2 cellular contexts compared by ENCODE assay signal in genomic region chr10:94496646-94497045, GRCh38.
TF ChIP-seq lines count a peak whose summit lies in the region.

No MANE protein-coding gene starts in this region.

TF ChIP-seq in HepG2, 621 proteins besides CTCF, POLR2A, EP300 and RAD21 (continues in another document):
- no peak for TF ChIP-seq BORCS8-MEF2B (CRISPR knock-in tag; IDR thresholded peaks at IDR 0.05)
- no peak for TF ChIP-seq ZNF883 (CRISPR knock-in tag; IDR thresholded peaks at IDR 0.05; ENCODE audit: not compliant biosample characterization)
- TF ChIP-seq, protein P1, sequence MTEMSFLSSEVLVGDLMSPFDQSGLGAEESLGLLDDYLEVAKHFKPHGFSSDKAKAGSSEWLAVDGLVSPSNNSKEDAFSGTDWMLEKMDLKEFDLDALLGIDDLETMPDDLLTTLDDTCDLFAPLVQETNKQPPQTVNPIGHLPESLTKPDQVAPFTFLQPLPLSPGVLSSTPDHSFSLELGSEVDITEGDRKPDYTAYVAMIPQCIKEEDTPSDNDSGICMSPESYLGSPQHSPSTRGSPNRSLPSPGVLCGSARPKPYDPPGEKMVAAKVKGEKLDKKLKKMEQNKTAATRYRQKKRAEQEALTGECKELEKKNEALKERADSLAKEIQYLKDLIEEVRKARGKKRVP (CRISPR knock-in tag; IDR thresholded peaks at IDR 0.05), result no peak
- TF ChIP-seq THAP11 (CRISPR knock-in tag; IDR thresholded peaks at IDR 0.05), result no peak
- TF ChIP-seq ZNF282 (IDR thresholded peaks at IDR 0.05; ENCODE audit: partially characterized antibody), result no peak
- no peak for TF ChIP-seq GABPB1 (CRISPR knock-in tag; IDR thresholded peaks at IDR 0.05)
- TF ChIP-seq RBAK (CRISPR knock-in tag; IDR thresholded peaks at IDR 0.05), result no peak
- TF ChIP-seq ZNF703 (CRISPR knock-in tag; IDR thresholded peaks at IDR 0.05; ENCODE audit: borderline replicate concordance), result no peak
- no peak for TF ChIP-seq PLRG1 (conservative IDR thresholded peaks at IDR 0.05)
- TF ChIP-seq ZNF768 (CRISPR knock-in tag; IDR thresholded peaks at IDR 0.05), result no peak
- no peak for TF ChIP-seq GATAD1 (CRISPR knock-in tag; IDR thresholded peaks at IDR 0.05)
- TF ChIP-seq, protein P2, sequence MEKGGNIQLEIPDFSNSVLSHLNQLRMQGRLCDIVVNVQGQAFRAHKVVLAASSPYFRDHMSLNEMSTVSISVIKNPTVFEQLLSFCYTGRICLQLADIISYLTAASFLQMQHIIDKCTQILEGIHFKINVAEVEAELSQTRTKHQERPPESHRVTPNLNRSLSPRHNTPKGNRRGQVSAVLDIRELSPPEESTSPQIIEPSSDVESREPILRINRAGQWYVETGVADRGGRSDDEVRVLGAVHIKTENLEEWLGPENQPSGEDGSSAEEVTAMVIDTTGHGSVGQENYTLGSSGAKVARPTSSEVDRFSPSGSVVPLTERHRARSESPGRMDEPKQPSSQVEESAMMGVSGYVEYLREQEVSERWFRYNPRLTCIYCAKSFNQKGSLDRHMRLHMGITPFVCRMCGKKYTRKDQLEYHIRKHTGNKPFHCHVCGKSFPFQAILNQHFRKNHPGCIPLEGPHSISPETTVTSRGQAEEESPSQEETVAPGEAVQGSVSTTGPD (CRISPR knock-in tag; IDR thresholded peaks at IDR 0.05), result no peak
- TF ChIP-seq MTERF4 (CRISPR knock-in tag; IDR thresholded peaks at IDR 0.05), result no peak
- no peak for TF ChIP-seq ZFP36 (IDR thresholded peaks at IDR 0.05; ENCODE audit: borderline replicate concordance, low read depth, low read length, partially characterized antibody)
- TF ChIP-seq ZNF501 (CRISPR knock-in tag; IDR thresholded peaks at IDR 0.05), result no peak
- TF ChIP-seq ATRX (CRISPR knock-in tag; IDR thresholded peaks at IDR 0.05; ENCODE audit: borderline replicate concordance), result no peak
- TF ChIP-seq, protein P3, sequence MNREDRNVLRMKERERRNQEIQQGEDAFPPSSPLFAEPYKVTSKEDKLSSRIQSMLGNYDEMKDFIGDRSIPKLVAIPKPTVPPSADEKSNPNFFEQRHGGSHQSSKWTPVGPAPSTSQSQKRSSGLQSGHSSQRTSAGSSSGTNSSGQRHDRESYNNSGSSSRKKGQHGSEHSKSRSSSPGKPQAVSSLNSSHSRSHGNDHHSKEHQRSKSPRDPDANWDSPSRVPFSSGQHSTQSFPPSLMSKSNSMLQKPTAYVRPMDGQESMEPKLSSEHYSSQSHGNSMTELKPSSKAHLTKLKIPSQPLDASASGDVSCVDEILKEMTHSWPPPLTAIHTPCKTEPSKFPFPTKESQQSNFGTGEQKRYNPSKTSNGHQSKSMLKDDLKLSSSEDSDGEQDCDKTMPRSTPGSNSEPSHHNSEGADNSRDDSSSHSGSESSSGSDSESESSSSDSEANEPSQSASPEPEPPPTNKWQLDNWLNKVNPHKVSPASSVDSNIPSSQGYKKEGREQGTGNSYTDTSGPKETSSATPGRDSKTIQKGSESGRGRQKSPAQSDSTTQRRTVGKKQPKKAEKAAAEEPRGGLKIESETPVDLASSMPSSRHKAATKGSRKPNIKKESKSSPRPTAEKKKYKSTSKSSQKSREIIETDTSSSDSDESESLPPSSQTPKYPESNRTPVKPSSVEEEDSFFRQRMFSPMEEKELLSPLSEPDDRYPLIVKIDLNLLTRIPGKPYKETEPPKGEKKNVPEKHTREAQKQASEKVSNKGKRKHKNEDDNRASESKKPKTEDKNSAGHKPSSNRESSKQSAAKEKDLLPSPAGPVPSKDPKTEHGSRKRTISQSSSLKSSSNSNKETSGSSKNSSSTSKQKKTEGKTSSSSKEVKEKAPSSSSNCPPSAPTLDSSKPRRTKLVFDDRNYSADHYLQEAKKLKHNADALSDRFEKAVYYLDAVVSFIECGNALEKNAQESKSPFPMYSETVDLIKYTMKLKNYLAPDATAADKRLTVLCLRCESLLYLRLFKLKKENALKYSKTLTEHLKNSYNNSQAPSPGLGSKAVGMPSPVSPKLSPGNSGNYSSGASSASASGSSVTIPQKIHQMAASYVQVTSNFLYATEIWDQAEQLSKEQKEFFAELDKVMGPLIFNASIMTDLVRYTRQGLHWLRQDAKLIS (CRISPR knock-in tag; IDR thresholded peaks at IDR 0.05), result no peak
- no peak for TF ChIP-seq SCMH1 (CRISPR knock-in tag; IDR thresholded peaks at IDR 0.05; ENCODE audit: borderline replicate concordance)
- TF ChIP-seq NFIC (IDR thresholded peaks at IDR 0.05; ENCODE audit: low read length), result no peak
- no peak for TF ChIP-seq ZNF616 (CRISPR knock-in tag; IDR thresholded peaks at IDR 0.05; ENCODE audit: low read depth)
- TF ChIP-seq ZNF33B (CRISPR knock-in tag; IDR thresholded peaks at IDR 0.05), result no peak
- TF ChIP-seq SOX6 (IDR thresholded peaks at IDR 0.05), result no peak
- no peak for TF ChIP-seq SOX6 (CRISPR knock-in tag; IDR thresholded peaks at IDR 0.05)
- no peak for TF ChIP-seq ZNF639 (CRISPR knock-in tag; conservative IDR thresholded peaks at IDR 0.05)
- TF ChIP-seq ZZZ3 (CRISPR knock-in tag; IDR thresholded peaks at IDR 0.05; ENCODE audit: borderline replicate concordance), result no peak

TF ChIP-seq in endothelial cell of umbilical vein, 7 proteins besides CTCF, POLR2A, EP300 and RAD21:
- TF ChIP-seq EZH2 (IDR thresholded peaks at IDR 0.05; ENCODE audit: borderline replicate concordance, low read depth, low read length, severe bottlenecking) (no peak), GATA2 (IDR thresholded peaks at IDR 0.05; ENCODE audit: insufficient read depth, insufficient read length, low read depth, low read length) (no peak), FOS (IDR thresholded peaks at IDR 0.05; ENCODE audit: borderline replicate concordance, insufficient read depth, low read length) (no peak), MYC (IDR thresholded peaks at IDR 0.05; ENCODE audit: low read depth, low read length) (no peak)
- TF ChIP-seq, protein P4, sequence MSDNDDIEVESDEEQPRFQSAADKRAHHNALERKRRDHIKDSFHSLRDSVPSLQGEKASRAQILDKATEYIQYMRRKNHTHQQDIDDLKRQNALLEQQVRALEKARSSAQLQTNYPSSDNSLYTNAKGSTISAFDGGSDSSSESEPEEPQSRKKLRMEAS (IDR thresholded peaks at IDR 0.05; ENCODE audit: insufficient read depth, insufficient read length), result no peak
